Comparison of ENCODE assay signal across 9 cellular contexts in genomic region chr11:25037431-25037830, GRCh38.
"Had no signal": no experiment of that assay in that cellular context is flagged by ENCODE, and none has a peak within 500 bp of the region (broad histone marks: within the 10 kb centered on the region; RNA-seq: fewer than 3 reads in every experiment).

No MANE protein-coding gene starts in this region.

- DNase-seq: GM23248, GOT3, H7, H9, HCEC 1CT, HFFc6 had no signal

- H2AFZ ChIP-seq: GM23248, GM23338 had no signal

- H3K27ac ChIP-seq: GM23248 had no signal

- ATAC-seq: GM23338, HCT116 had no signal

- H3K9me3 ChIP-seq: HAP-1 had no signal

- H3K4me1 ChIP-seq: HAP-1 had no signal

- H3K9ac ChIP-seq: GM23248 had no signal

- H3K4me2 ChIP-seq: GM23338 had no signal

- H3K36me3 ChIP-seq: HAP-1 had no signal

- H3K4me3 ChIP-seq: GM23248, GM23338, HAP-1 had no signal
